ENCODE assay signal across 8 cellular contexts in the genomic region with DNA sequence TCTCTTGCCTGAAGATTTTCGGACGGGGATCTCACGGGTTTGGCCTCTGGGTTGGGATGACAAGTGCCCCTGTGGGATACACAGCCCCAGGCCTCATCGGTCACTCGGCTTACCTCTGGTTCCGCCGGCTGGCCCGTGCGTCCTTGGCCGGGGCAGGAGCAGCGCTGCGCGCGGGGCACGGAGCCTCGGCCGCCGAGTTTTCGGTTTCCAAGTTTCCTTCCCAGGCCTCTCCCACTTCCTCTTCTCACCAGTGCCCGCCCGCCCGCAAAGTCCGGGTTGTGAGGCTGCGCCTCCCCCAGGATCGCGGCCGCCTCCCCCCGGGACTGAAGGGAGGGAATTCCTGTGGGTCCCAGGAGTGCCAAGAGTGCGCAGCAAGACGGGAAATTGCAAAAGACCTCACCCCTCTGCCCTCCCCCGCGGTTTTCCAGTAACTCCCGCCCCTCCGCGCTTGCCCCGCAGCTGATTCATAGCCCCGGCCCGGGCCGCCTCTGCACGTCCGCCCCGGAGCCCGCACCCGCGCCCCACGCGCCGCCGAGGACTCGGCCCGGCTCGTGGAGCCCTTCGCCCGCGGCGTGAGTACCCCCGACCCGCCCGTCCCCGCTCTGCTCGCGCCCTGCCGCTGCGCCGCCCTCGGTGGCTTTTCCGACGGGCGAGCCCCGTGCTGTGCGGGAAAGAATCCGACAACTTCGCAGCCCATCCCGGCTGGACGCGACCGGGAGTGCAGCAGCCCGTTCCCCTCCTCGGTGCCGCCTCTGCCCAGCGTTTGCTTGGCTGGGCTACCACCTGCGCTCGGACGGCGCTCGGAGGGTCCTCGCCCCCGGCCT. TPM values are rescaled to one million over a fixed set of nuclear protein-coding genes. Genes with fewer than 3 reads are reported as not detected.
DNase-seq lines count a peak whose midpoint lies in the region; ATAC-seq and TF ChIP-seq lines count a peak whose summit lies in the region.

A gene (plus strand): TSS at position 458 of the 824 bp plus-strand sequence. CDS start 23,033 bp downstream, outside the sequence.

- H3K9me3 Mint-ChIP-seq in activated T-cell treated with anti-CD3 and anti-CD28 coated beads, Interleukin-2, amount 50 U/mL, for 72 hours: peaks cover 0 to 3% of the 10 kb centered on the region in 2 donors
- no peaks in the 10 kb centered on the region for H3K9me3 Mint-ChIP-seq in natural killer cell treated with Interleukin-12 subunit alpha and Interleukin-12 subunit beta and Interleukin-15 and Interleukin-18, amount 100 ng/mL, for 72 hours

- DNase-seq in AG08395 (ENCODE audit: low spot score) (peak; percentile 98), HEK293T (ENCODE audit: extremely low spot score) (peak; percentile 53), foreskin melanocyte (peak; percentile 72), upper lobe of right lung (peak; percentile 97)
- peak; percentile 51 to 53 for DNase-seq in activated T-cell treated with anti-CD3 and anti-CD28 coated beads, Interleukin-2, amount 50 U/mL, for 72 hours
- DNase-seq in natural killer cell treated with Interleukin-12 subunit alpha and Interleukin-12 subunit beta and Interleukin-15 and Interleukin-18, amount 100 ng/mL, for 72 hours (ENCODE audit: low spot score): no peak

- H3K4me3 Mint-ChIP-seq in activated T-cell treated with anti-CD3 and anti-CD28 coated beads, Interleukin-2, amount 50 U/mL, for 72 hours: peak within 1 kb of the TSS; percentile 86 to 88
- H3K4me3 Mint-ChIP-seq in natural killer cell treated with Interleukin-12 subunit alpha and Interleukin-12 subunit beta and Interleukin-15 and Interleukin-18, amount 100 ng/mL, for 72 hours: peak within 1 kb of the TSS; percentile 73

- intact Hi-C loops in upper lobe of right lung (cut with DNase I): no loop called here

- H3K4me3 ChIP-seq in upper lobe of right lung: peak within 1 kb of the TSS; percentile 75

- peaks cover 63% of the 10 kb centered on the region for H3K27me3 Mint-ChIP-seq in activated T-cell treated with anti-CD3 and anti-CD28 coated beads, Interleukin-2, amount 50 U/mL, for 72 hours (ENCODE audit: low read depth)
- peaks cover 49 to 59% of the 10 kb centered on the region in 2 donors for H3K27me3 Mint-ChIP-seq in natural killer cell treated with Interleukin-12 subunit alpha and Interleukin-12 subunit beta and Interleukin-15 and Interleukin-18, amount 100 ng/mL, for 72 hours

- no peak within 1 kb of the TSS for H3K27ac Mint-ChIP-seq in activated T-cell treated with anti-CD3 and anti-CD28 coated beads, Interleukin-2, amount 50 U/mL, for 72 hours
- H3K27ac Mint-ChIP-seq in natural killer cell treated with Interleukin-12 subunit alpha and Interleukin-12 subunit beta and Interleukin-15 and Interleukin-18, amount 100 ng/mL, for 72 hours: no peak within 1 kb of the TSS

- H3K36me3 Mint-ChIP-seq in activated T-cell treated with anti-CD3 and anti-CD28 coated beads, Interleukin-2, amount 50 U/mL, for 72 hours (ENCODE audit: insufficient read depth in 2 of 2): no peaks in the 10 kb centered on the region
- no peaks in the 10 kb centered on the region for H3K36me3 Mint-ChIP-seq in natural killer cell treated with Interleukin-12 subunit alpha and Interleukin-12 subunit beta and Interleukin-15 and Interleukin-18, amount 100 ng/mL, for 72 hours

- peaks cover 6% of the 10 kb centered on the region for H3K4me1 Mint-ChIP-seq in activated T-cell treated with anti-CD3 and anti-CD28 coated beads, Interleukin-2, amount 50 U/mL, for 72 hours (ENCODE audit: low read depth)
- peaks cover 5 to 6% of the 10 kb centered on the region in 2 donors for H3K4me1 Mint-ChIP-seq in natural killer cell treated with Interleukin-12 subunit alpha and Interleukin-12 subunit beta and Interleukin-15 and Interleukin-18, amount 100 ng/mL, for 72 hours (ENCODE audit: low read depth in 2 of 2)

- peak within 1 kb of the TSS; percentile 92 for H3K27ac ChIP-seq in upper lobe of right lung

- POLR2A ChIA-PET in HEK293T (lab: Yijun Ruan, JAX): no interaction called here

- TF ChIP-seq CTCF in upper lobe of right lung (IDR thresholded peaks at IDR 0.05): no peak

- H3K9me3 ChIP-seq in upper lobe of right lung: no peaks in the 10 kb centered on the region

- peak; percentile 74 to 86 for ATAC-seq in activated T-cell treated with anti-CD3 and anti-CD28 coated beads, Interleukin-2, amount 50 U/mL, for 72 hours (replicated peaks in 1 of 2)
- ATAC-seq in natural killer cell treated with Interleukin-12 subunit alpha and Interleukin-12 subunit beta and Interleukin-15 and Interleukin-18, amount 100 ng/mL, for 72 hours: peak; percentile 74 to 82
- ATAC-seq in upper lobe of right lung (peak; percentile 96), GM19351 (IDR thresholded peaks at IDR 0.05; ENCODE audit: unreplicated experiment) (no peak), HG02571 (IDR thresholded peaks at IDR 0.05; ENCODE audit: unreplicated experiment) (no peak)

- peaks cover 12% of the 10 kb centered on the region for H3K4me1 ChIP-seq in upper lobe of right lung

- H3K36me3 ChIP-seq in upper lobe of right lung: peaks cover 5% of the 10 kb centered on the region

- CTCF ChIA-PET in HEK293T (lab: Yijun Ruan, JAX): interaction anchor here (0.5 to 0.6 kb wide), 2 partner anchors 12 to 36 kb away, joined by 3 to 4 read pairs; no protein-coding TSS in a partner anchor

- H3K27me3 ChIP-seq in upper lobe of right lung: no peaks in the 10 kb centered on the region

TF ChIP-seq in HEK293T, 16 proteins besides CTCF, POLR2A, EP300 and RAD21:
- TF ChIP-seq L3MBTL2 (conservative IDR thresholded peaks at IDR 0.05) (no peak), CTBP1 (IDR thresholded peaks at IDR 0.05; ENCODE audit: borderline replicate concordance) (no peak), SUZ12 (IDR thresholded peaks at IDR 0.05) (no peak), BHLHE40 (IDR thresholded peaks at IDR 0.05; ENCODE audit: borderline replicate concordance) (no peak), FOXK2 (IDR thresholded peaks at IDR 0.05) (no peak), NFRKB (IDR thresholded peaks at IDR 0.05) (no peak), FOXA1 (IDR thresholded peaks at IDR 0.05) (no peak), SP1 (IDR thresholded peaks at IDR 0.05) (no peak), ZNF384 (IDR thresholded peaks at IDR 0.05) (no peak), ARNT (IDR thresholded peaks at IDR 0.05) (no peak), LEF1 (IDR thresholded peaks at IDR 0.05; ENCODE audit: borderline replicate concordance) (no peak), TARDBP (IDR thresholded peaks at IDR 0.05) (no peak)

RNA-seq across cellular contexts. Expression of the gene that starts here (rescaled TPM):
- under 1 TPM; 0.10 to 0.63 TPM for total RNA-seq in activated T-cell treated with anti-CD3 and anti-CD28 coated beads, Interleukin-2, amount 50 U/mL, for 72 hours
- under 1 TPM; 0.17 to 0.36 TPM for total RNA-seq in natural killer cell treated with Interleukin-12 subunit alpha and Interleukin-12 subunit beta and Interleukin-15 and Interleukin-18, amount 100 ng/mL, for 72 hours
- total RNA-seq in upper lobe of right lung: 85.6 TPM

Comparison
In these comparisons a context has a peak if more than half of its experiments do, and no peak if none do; other contexts are left out.
1. RNA of the gene that starts here (total RNA-seq): 85.6 TPM in upper lobe of right lung (single experiment); 0.10 to 0.63 TPM in activated T-cell treated with anti-CD3 and anti-CD28 coated beads, Interleukin-2, amount 50 U/mL, for 72 hours and 0.17 to 0.36 TPM in natural killer cell treated with Interleukin-12 subunit alpha and Interleukin-12 subunit beta and Interleukin-15 and Interleukin-18, amount 100 ng/mL, for 72 hours; every median in the first group is over 10 times any median in the second.
2. Peak in DNase-seq and ATAC-seq in activated T-cell treated with anti-CD3 and anti-CD28 coated beads, Interleukin-2, amount 50 U/mL, for 72 hours; RNA of the gene not detected or under 1 TPM.
3. Peak in ATAC-seq in natural killer cell treated with Interleukin-12 subunit alpha and Interleukin-12 subunit beta and Interleukin-15 and Interleukin-18, amount 100 ng/mL, for 72 hours; RNA of the gene not detected or under 1 TPM.